In the genomic region with DNA sequence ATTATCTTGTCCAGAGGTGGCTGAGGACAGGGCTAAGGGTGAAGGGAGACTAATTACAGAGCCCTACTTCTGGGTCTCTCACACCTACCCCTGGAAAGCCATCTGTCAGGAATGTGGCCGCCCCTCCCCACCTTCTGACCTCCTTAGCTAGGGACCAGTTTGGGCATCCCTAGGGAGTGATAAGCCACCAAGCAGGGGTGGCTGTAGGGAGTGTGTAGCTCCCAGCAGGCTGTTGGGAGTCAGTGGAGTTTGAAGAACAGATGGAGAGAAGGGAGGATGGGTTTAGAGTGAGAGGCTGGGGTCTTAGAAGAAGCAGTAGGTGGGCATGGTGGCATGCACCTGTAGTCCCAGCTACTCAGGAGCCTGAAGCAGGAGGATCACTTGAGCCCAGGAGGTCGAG, we compare ENCODE assay signal across 9 cellular contexts. TPM values are rescaled to one million over a fixed set of nuclear protein-coding genes. Genes with fewer than 3 reads are reported as not detected.
DNase-seq lines count a peak whose midpoint lies in the region; ATAC-seq lines count a peak whose summit lies in the region.
"Had no signal": no experiment of that assay in that cellular context is flagged by ENCODE, and none has a peak within 500 bp of the region (broad histone marks: within the 10 kb centered on the region; RNA-seq: fewer than 3 reads in every experiment).

No MANE protein-coding gene starts in this region.

- H3K4me1 Mint-ChIP-seq in activated naive CD4-positive, alpha-beta T cell treated with anti-CD3 and anti-CD28 coated beads for 36 hours (ENCODE audit: low read depth), result peaks cover 6% of the 10 kb centered on the region
- H3K4me1 Mint-ChIP-seq in activated CD4-positive, alpha-beta memory T cell treated with anti-CD3 and anti-CD28 coated beads for 36 hours (ENCODE audit: low read depth), result peaks cover 6% of the 10 kb centered on the region
- peaks cover 12 to 14% of the 10 kb centered on the region in 2 donors for H3K4me1 Mint-ChIP-seq in stimulated activated naive B cell treated with anti-CD40 and anti-IgM and Interleukin-4, amounts not matched to agents 10 μg/mL and 1 μg/mL and 100 μg/mL, for 72 hours

- no peaks in the 10 kb centered on the region for H3K36me3 ChIP-seq in iPS-20b (ENCODE audit: insufficient read depth, low read depth, low read length)

- no peak for DNase-seq in activated naive CD4-positive, alpha-beta T cell treated with anti-CD3 and anti-CD28 coated beads for 36 hours
- DNase-seq in activated naive CD4-positive, alpha-beta T cell treated with anti-CD3 and anti-CD28 coated beads, Interleukin-2, amount 50 U/mL, for 72 hours (ENCODE audit: low spot score in 2 of 2), result no peak
- no peak for DNase-seq in activated CD4-positive, alpha-beta memory T cell treated with anti-CD3 and anti-CD28 coated beads for 36 hours
- no peak for DNase-seq in stimulated activated naive B cell treated with anti-CD40 and anti-IgM and Interleukin-4, amounts not matched to agents 10 μg/mL and 1 μg/mL and 100 μg/mL, for 72 hours
- DNase-seq in stimulated activated naive CD4-positive, alpha-beta T cell (lab: John Stamatoyannopoulos, UW), result no peak
- DNase-seq in SW 1271 (lab: John Stamatoyannopoulos, UW), result no peak
- DNase-seq: hippocampal formation had no signal

- peak overlapping the region; percentile 65 for H3K4me3 Mint-ChIP-seq in activated naive CD4-positive, alpha-beta T cell treated with anti-CD3 and anti-CD28 coated beads for 36 hours
- H3K4me3 Mint-ChIP-seq in activated CD4-positive, alpha-beta memory T cell treated with anti-CD3 and anti-CD28 coated beads for 36 hours, result peak overlapping the region; percentile 19
- peak overlapping the region; percentile 69 to 79 for H3K4me3 Mint-ChIP-seq in stimulated activated naive B cell treated with anti-CD40 and anti-IgM and Interleukin-4, amounts not matched to agents 10 μg/mL and 1 μg/mL and 100 μg/mL, for 72 hours

- no peaks in the 10 kb centered on the region for H3K9me3 ChIP-seq in iPS-20b (ENCODE audit: insufficient read depth, low read depth, low read length)

- intact Hi-C loops in activated naive CD4-positive, alpha-beta T cell treated with anti-CD3 and anti-CD28 coated beads for 36 hours (cut with micrococcal nuclease), result no loop called here
- intact Hi-C loops in activated CD4-positive, alpha-beta memory T cell treated with anti-CD3 and anti-CD28 coated beads for 36 hours (cut with micrococcal nuclease), result no loop called here

- no peaks in the 10 kb centered on the region for H3K36me3 Mint-ChIP-seq in activated naive CD4-positive, alpha-beta T cell treated with anti-CD3 and anti-CD28 coated beads for 36 hours (ENCODE audit: low read depth)
- H3K36me3 Mint-ChIP-seq in activated naive CD4-positive, alpha-beta T cell treated with anti-CD3 and anti-CD28 coated beads, Interleukin-2, amount 50 U/mL, for 72 hours, result peaks cover 4 to 6% of the 10 kb centered on the region in 2 donors
- H3K36me3 Mint-ChIP-seq in activated CD4-positive, alpha-beta memory T cell treated with anti-CD3 and anti-CD28 coated beads for 36 hours, result no peaks in the 10 kb centered on the region
- H3K36me3 Mint-ChIP-seq in stimulated activated naive B cell treated with anti-CD40 and anti-IgM and Interleukin-4, amounts not matched to agents 10 μg/mL and 1 μg/mL and 100 μg/mL, for 72 hours, result no peaks in the 10 kb centered on the region

- H3K27ac ChIP-seq in iPS-20b (ENCODE audit: low read length), result no peak overlapping the region

- no peak overlapping the region for H3K27ac Mint-ChIP-seq in activated naive CD4-positive, alpha-beta T cell treated with anti-CD3 and anti-CD28 coated beads for 36 hours
- H3K27ac Mint-ChIP-seq in activated naive CD4-positive, alpha-beta T cell treated with anti-CD3 and anti-CD28 coated beads, Interleukin-2, amount 50 U/mL, for 72 hours, result no peak overlapping the region
- H3K27ac Mint-ChIP-seq in activated CD4-positive, alpha-beta memory T cell treated with anti-CD3 and anti-CD28 coated beads for 36 hours, result no peak overlapping the region
- H3K27ac Mint-ChIP-seq in stimulated activated naive B cell treated with anti-CD40 and anti-IgM and Interleukin-4, amounts not matched to agents 10 μg/mL and 1 μg/mL and 100 μg/mL, for 72 hours, result no peak overlapping the region

- peaks cover 12% of the 10 kb centered on the region for H3K4me1 ChIP-seq in iPS-20b (ENCODE audit: insufficient read depth, low read length)

- peaks cover 47% of the 10 kb centered on the region for H3K27me3 Mint-ChIP-seq in activated naive CD4-positive, alpha-beta T cell treated with anti-CD3 and anti-CD28 coated beads for 36 hours (ENCODE audit: low read depth)
- peaks cover 56% of the 10 kb centered on the region for H3K27me3 Mint-ChIP-seq in activated CD4-positive, alpha-beta memory T cell treated with anti-CD3 and anti-CD28 coated beads for 36 hours
- peaks cover 60 to 78% of the 10 kb centered on the region in 2 donors for H3K27me3 Mint-ChIP-seq in stimulated activated naive B cell treated with anti-CD40 and anti-IgM and Interleukin-4, amounts not matched to agents 10 μg/mL and 1 μg/mL and 100 μg/mL, for 72 hours

- H3K9me3 Mint-ChIP-seq in activated naive CD4-positive, alpha-beta T cell treated with anti-CD3 and anti-CD28 coated beads for 36 hours, result no peaks in the 10 kb centered on the region
- no peaks in the 10 kb centered on the region for H3K9me3 Mint-ChIP-seq in activated naive CD4-positive, alpha-beta T cell treated with anti-CD3 and anti-CD28 coated beads, Interleukin-2, amount 50 U/mL, for 72 hours
- no peaks in the 10 kb centered on the region for H3K9me3 Mint-ChIP-seq in activated CD4-positive, alpha-beta memory T cell treated with anti-CD3 and anti-CD28 coated beads for 36 hours
- no peaks in the 10 kb centered on the region for H3K9me3 Mint-ChIP-seq in stimulated activated naive B cell treated with anti-CD40 and anti-IgM and Interleukin-4, amounts not matched to agents 10 μg/mL and 1 μg/mL and 100 μg/mL, for 72 hours

- CTCF ChIA-PET in activated naive CD4-positive, alpha-beta T cell treated with anti-CD3 and anti-CD28 coated beads for 36 hours (lab: Charles Lee), result interaction anchor here (1.0 kb wide), 1 partner anchor 18 kb away, joined by 5 read pairs; no protein-coding TSS in a partner anchor
- CTCF ChIA-PET in activated CD4-positive, alpha-beta memory T cell treated with anti-CD3 and anti-CD28 coated beads for 36 hours (lab: Charles Lee), result interaction anchor here (2.0 to 3.2 kb wide), 3 partner anchors 8 to 17 kb away, joined by 7 to 15 read pairs (median 13); no protein-coding TSS in a partner anchor

- peaks cover 24% of the 10 kb centered on the region; the same call in 1 of the 2 replicates for H3K27me3 ChIP-seq in iPS-20b (ENCODE audit: insufficient read depth, low read length)

- ATAC-seq in activated naive CD4-positive, alpha-beta T cell treated with anti-CD3 and anti-CD28 coated beads, Interleukin-2, amount 50 U/mL, for 72 hours, result no peak
- no peak for ATAC-seq in stimulated activated naive B cell treated with anti-CD40 and anti-IgM and Interleukin-4, amounts not matched to agents 10 μg/mL and 1 μg/mL and 100 μg/mL, for 72 hours (replicated peaks)
- ATAC-seq in HG02973 (IDR thresholded peaks at IDR 0.05; ENCODE audit: unreplicated experiment), result no peak

- H3K4me3 ChIP-seq in iPS-20b (ENCODE audit: low read length), result peak overlapping the region; percentile 81

- POLR2A ChIA-PET in activated CD4-positive, alpha-beta memory T cell treated with anti-CD3 and anti-CD28 coated beads for 36 hours (lab: Charles Lee), result no interaction called here

- H3K9ac ChIP-seq in iPS-20b (ENCODE audit: low read depth, low read length), result peak overlapping the region; percentile 81; the same call in 1 of the 2 replicates

RNA-seq across cellular contexts. Expression of gene SERINC2, which starts 0.8 kb away (rescaled TPM):
- total RNA-seq in activated naive CD4-positive, alpha-beta T cell treated with anti-CD3 and anti-CD28 coated beads for 36 hours, result under 1 TPM in 1 of 2 experiments, not detected in 1; 0.10 TPM
- under 1 TPM in 1 of 2 donors, not detected in 1; 0.59 TPM for total RNA-seq in activated naive CD4-positive, alpha-beta T cell treated with anti-CD3 and anti-CD28 coated beads, Interleukin-2, amount 50 U/mL, for 72 hours
- total RNA-seq in activated CD4-positive, alpha-beta memory T cell treated with anti-CD3 and anti-CD28 coated beads for 36 hours, result under 1 TPM; 0.29 to 0.34 TPM

RNA-seq across cellular contexts. Expression of gene FABP3, which starts 39.3 kb away (rescaled TPM):
- total RNA-seq in activated naive CD4-positive, alpha-beta T cell treated with anti-CD3 and anti-CD28 coated beads for 36 hours, result not detected
- not detected for total RNA-seq in activated naive CD4-positive, alpha-beta T cell treated with anti-CD3 and anti-CD28 coated beads, Interleukin-2, amount 50 U/mL, for 72 hours
- not detected for total RNA-seq in activated CD4-positive, alpha-beta memory T cell treated with anti-CD3 and anti-CD28 coated beads for 36 hours

Comparison
In these comparisons a context has a peak if more than half of its experiments do, and no peak if none do; other contexts are left out.
1. H3K4me3 Mint-ChIP-seq: peak in every context shown above with its lines; median percentile 74 in stimulated activated naive B cell treated with anti-CD40 and anti-IgM and Interleukin-4, amounts not matched to agents 10 μg/mL and 1 μg/mL and 100 μg/mL, for 72 hours; 65 in activated naive CD4-positive, alpha-beta T cell treated with anti-CD3 and anti-CD28 coated beads for 36 hours; 19 in activated CD4-positive, alpha-beta memory T cell treated with anti-CD3 and anti-CD28 coated beads for 36 hours.